Comparison of ENCODE assay signal across 28 cellular contexts in genomic region chrX:7263961-7264360, GRCh38.
A peak's percentile ranks its signal among the peaks of the same experiment; 100 is the strongest.
DNase-seq lines count a peak whose midpoint lies in the region; ATAC-seq and TF ChIP-seq lines count a peak whose summit lies in the region.
"Had no signal": no experiment of that assay in that cellular context is flagged by ENCODE, and none has a peak within 500 bp of the region (broad histone marks: within the 10 kb centered on the region; RNA-seq: fewer than 3 reads in every experiment).

No MANE protein-coding gene starts in this region.

- H3K4ac ChIP-seq in neuronal stem cell (ENCODE audit: low read length), result no peak overlapping the region

- H3K27me3 ChIP-seq in GM23338 (ENCODE audit: insufficient read depth), result no peaks in the 10 kb centered on the region
- H3K27me3 ChIP-seq in neuronal stem cell (ENCODE audit: control insufficient read depth in 3 of 3, insufficient read depth in 3 of 3, low read depth in 1 of 3, low read length in 3 of 3), result no peaks in the 10 kb centered on the region
- H3K27me3 ChIP-seq: BLaER1, hepatocyte, sigmoid colon, thyroid gland had no signal

- no peak overlapping the region for H2BK120ac ChIP-seq in neuronal stem cell (ENCODE audit: low read depth, low read length)

- no peak overlapping the region for H3K9ac ChIP-seq in neuronal stem cell (ENCODE audit: low read depth, low read length, poor library complexity)
- H3K9ac ChIP-seq: BLaER1, parathyroid adenoma had no signal

- no peaks in the 10 kb centered on the region for H4K20me1 ChIP-seq in GM23338 (replicated peaks; ENCODE audit: insufficient read depth)
- H4K20me1 ChIP-seq: BLaER1 had no signal

- H3K14ac ChIP-seq in neuronal stem cell (ENCODE audit: low read length), result no peak overlapping the region

- ATAC-seq in esophagus mucosa, result peak; percentile 90
- no peak for ATAC-seq in GM21737 (IDR thresholded peaks at IDR 0.05; ENCODE audit: unreplicated experiment)
- no peak for ATAC-seq in GM23338
- ATAC-seq: activated CD8-positive, alpha-beta T cell treated with anti-CD3 and anti-CD28 coated beads for 36 hours; K562; SK-N-SH treated with all-trans-retinoic acid at 6 μM for 48 hours had no signal

- no peak overlapping the region for H4K91ac ChIP-seq in neuronal stem cell (ENCODE audit: low read depth, low read length, poor library complexity)

- TF ChIP-seq CTCF in GM23338 (conservative IDR thresholded peaks at IDR 0.05; ENCODE audit: low read depth in 2 of 2), result no peak

- H3K27me3 Mint-ChIP-seq in GM23338 (ENCODE audit: insufficient read depth, low read depth, poor library complexity), result no peaks in the 10 kb centered on the region
- H3K27me3 Mint-ChIP-seq: activated CD8-positive, alpha-beta T cell treated with anti-CD3 and anti-CD28 coated beads for 36 hours; activated T-cell treated with anti-CD3 and anti-CD28 coated beads, Interleukin-2, amount 50 U/mL, for 24 hours; naive B cell had no signal

- H2BK15ac ChIP-seq in neuronal stem cell (ENCODE audit: low read length), result no peak overlapping the region

- H3F3A ChIP-seq in GM23338 (replicated peaks; ENCODE audit: low read depth), result no peaks in the 10 kb centered on the region

- H3K23ac ChIP-seq in neuronal stem cell (ENCODE audit: low read depth, low read length, poor library complexity), result no peak overlapping the region

- no peak overlapping the region for H4K8ac ChIP-seq in neuronal stem cell (ENCODE audit: low read depth, low read length)

- H3K36me3 Mint-ChIP-seq in GM23338 (ENCODE audit: low read depth), result no peaks in the 10 kb centered on the region

- no peak overlapping the region for H3K4me3 Mint-ChIP-seq in GM23338
- H3K4me3 Mint-ChIP-seq: activated CD8-positive, alpha-beta T cell treated with anti-CD3 and anti-CD28 coated beads for 36 hours; activated T-cell treated with anti-CD3 and anti-CD28 coated beads, Interleukin-2, amount 50 U/mL, for 24 hours had no signal

- no peak overlapping the region for H3K18ac ChIP-seq in neuronal stem cell (ENCODE audit: low read length)

- H3K27ac ChIP-seq in GM23338 (ENCODE audit: low read depth), result no peak overlapping the region
- H3K27ac ChIP-seq in neuronal stem cell (replicated peaks; ENCODE audit: low read length), result no peak overlapping the region
- H3K27ac ChIP-seq: 22Rv1, BLaER1, hepatocyte, parathyroid adenoma, sigmoid colon, thyroid gland had no signal

- no peak overlapping the region for H3K27ac Mint-ChIP-seq in GM23338
- H3K27ac Mint-ChIP-seq: activated CD8-positive, alpha-beta T cell treated with anti-CD3 and anti-CD28 coated beads for 36 hours; activated T-cell treated with anti-CD3 and anti-CD28 coated beads, Interleukin-2, amount 50 U/mL, for 24 hours; naive B cell had no signal

- DNase-seq in DMS53 (lab: John Stamatoyannopoulos, UW) (peak; percentile 1), DMS53 treated with DMSO at 0.1 percent for 48 hours (lab: John Stamatoyannopoulos, UW; ENCODE audit: unreplicated experiment) (no peak), NCI-H69 (lab: John Stamatoyannopoulos, UW) (peak; percentile 33), RKO (ENCODE audit: low spot score) (no peak), GM23338 (ENCODE audit: low spot score) (no peak), neuronal stem cell (ENCODE audit: low spot score) (no peak)
- DNase-seq: activated CD4-positive, CD25-positive, alpha-beta regulatory T cell; activated CD8-positive, alpha-beta T cell treated with anti-CD3 and anti-CD28 coated beads for 36 hours; activated naive CD4-positive, alpha-beta T cell treated with anti-CD3 and anti-CD28 coated beads, Interleukin-2, amount 50 U/mL, for 16 hours; activated T-cell treated with anti-CD3 and anti-CD28 coated beads, Interleukin-2, amount 50 U/mL, for 24 hours; effector CD8-positive, alpha-beta T cell; GDM1; H7; islet precursor cell; naive B cell; NCI-H2171 treated with DMSO at 0.1 percent for 48 hours; NCI-H748 treated with DMSO at 0.1 percent for 48 hours; sigmoid colon; stimulated activated naive CD4-positive, alpha-beta T cell; thyroid gland had no signal

- no peaks in the 10 kb centered on the region for H3K79me2 ChIP-seq in GM23338 (replicated peaks; ENCODE audit: insufficient read depth)
- H3K79me2 ChIP-seq: hepatocyte, parathyroid adenoma had no signal

- no peak overlapping the region for H3K4me3 ChIP-seq in GM23338
- H3K4me3 ChIP-seq in neuronal stem cell (ENCODE audit: low read length in 2 of 2), result no peak overlapping the region
- H3K4me3 ChIP-seq: BLaER1, hepatocyte, K562, sigmoid colon, thyroid gland had no signal

- no peaks in the 10 kb centered on the region for H3K36me3 ChIP-seq in GM23338 (ENCODE audit: insufficient read depth)
- H3K36me3 ChIP-seq in neuronal stem cell (replicated peaks in 1 of 2; ENCODE audit: control insufficient read depth in 2 of 2, insufficient read depth in 2 of 2, low read length in 2 of 2), result no peaks in the 10 kb centered on the region
- H3K36me3 ChIP-seq: sigmoid colon, thyroid gland had no signal

- no peak overlapping the region for H2BK5ac ChIP-seq in neuronal stem cell (ENCODE audit: low read length)

- H2AFZ ChIP-seq in GM23338, result no peak overlapping the region
- H2AFZ ChIP-seq in neuronal stem cell (ENCODE audit: low read length), result no peak overlapping the region
- H2AFZ ChIP-seq: hepatocyte, parathyroid adenoma had no signal

- no peaks in the 10 kb centered on the region for H3K79me1 ChIP-seq in neuronal stem cell (ENCODE audit: low read depth, low read length)

- no peaks in the 10 kb centered on the region for H3K4me1 Mint-ChIP-seq in GM23338

- H3K9me2 ChIP-seq in GM23338 (ENCODE audit: insufficient read depth), result no peaks in the 10 kb centered on the region

- H3K4me1 ChIP-seq in GM23338 (ENCODE audit: insufficient read depth) (no peaks in the 10 kb centered on the region), neuronal stem cell (ENCODE audit: control insufficient read depth in 2 of 2, insufficient read depth in 1 of 2, low read depth in 1 of 2, low read length in 2 of 2) (no peaks in the 10 kb centered on the region)
- H3K4me1 ChIP-seq: parathyroid adenoma, sigmoid colon, thyroid gland had no signal

- H3K9me3 Mint-ChIP-seq in GM23338, result no peaks in the 10 kb centered on the region; the same call in 2 of the 3 replicates
- H3K9me3 Mint-ChIP-seq: activated CD8-positive, alpha-beta T cell treated with anti-CD3 and anti-CD28 coated beads for 36 hours; activated T-cell treated with anti-CD3 and anti-CD28 coated beads, Interleukin-2, amount 50 U/mL, for 24 hours had no signal

- WGBS in neuronal stem cell (ENCODE audit: extremely low coverage in 2 of 2, insufficient read length in 2 of 2, insufficient replicate concordance in 1 of 2), 2 donors, result no CpG with 5 or more reads among the region's 3 CpGs

- H3K4me2 ChIP-seq in GM23338 (no peak overlapping the region), neuronal stem cell (ENCODE audit: insufficient read depth, low read length, poor library complexity, severe bottlenecking) (no peak overlapping the region)
- H3K4me2 ChIP-seq: BLaER1, hepatocyte had no signal

- H2BK12ac ChIP-seq in neuronal stem cell (ENCODE audit: low read length), result no peak overlapping the region

- no peak overlapping the region for H2AK5ac ChIP-seq in neuronal stem cell (ENCODE audit: low read depth, low read length)

- no peaks in the 10 kb centered on the region for H3K9me3 ChIP-seq in neuronal stem cell (replicated peaks in 1 of 2; ENCODE audit: control insufficient read depth in 2 of 2, insufficient read depth in 1 of 2, low read depth in 1 of 2, low read length in 2 of 2)
- H3K9me3 ChIP-seq: sigmoid colon, thyroid gland had no signal

TF ChIP-seq in GM23338, 12 proteins besides CTCF, POLR2A, EP300 and RAD21 (continues in another document):
- no peak for TF ChIP-seq POLR2AphosphoS5 (IDR thresholded peaks at IDR 0.05; ENCODE audit: low read depth)

Comparison
In these comparisons a context has a peak if more than half of its experiments do, and no peak if none do; other contexts are left out.
1. DNase-seq: peak in DMS53 (single experiment) and NCI-H69 (single experiment); none in DMS53 treated with DMSO at 0.1 percent for 48 hours (single experiment), RKO (single experiment), GM23338 (single experiment) and neuronal stem cell (single experiment).